1 cellular context compared by ENCODE assay signal in genomic region chr16:30615358-30616076, GRCh38.
TF ChIP-seq lines count a peak whose summit lies in the region.

No MANE protein-coding gene starts in this region.

TF ChIP-seq in HepG2, 621 proteins besides CTCF, POLR2A, EP300 and RAD21 (continued from another document and continues in another):
- TF ChIP-seq, protein P1, sequence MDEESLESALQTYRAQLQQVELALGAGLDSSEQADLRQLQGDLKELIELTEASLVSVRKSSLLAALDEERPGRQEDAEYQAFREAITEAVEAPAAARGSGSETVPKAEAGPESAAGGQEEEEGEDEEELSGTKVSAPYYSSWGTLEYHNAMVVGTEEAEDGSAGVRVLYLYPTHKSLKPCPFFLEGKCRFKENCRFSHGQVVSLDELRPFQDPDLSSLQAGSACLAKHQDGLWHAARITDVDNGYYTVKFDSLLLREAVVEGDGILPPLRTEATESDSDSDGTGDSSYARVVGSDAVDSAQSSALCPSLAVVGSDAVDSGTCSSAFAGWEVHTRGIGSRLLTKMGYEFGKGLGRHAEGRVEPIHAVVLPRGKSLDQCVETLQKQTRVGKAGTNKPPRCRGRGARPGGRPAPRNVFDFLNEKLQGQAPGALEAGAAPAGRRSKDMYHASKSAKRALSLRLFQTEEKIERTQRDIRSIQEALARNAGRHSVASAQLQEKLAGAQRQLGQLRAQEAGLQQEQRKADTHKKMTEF (CRISPR knock-in tag; IDR thresholded peaks at IDR 0.05), result peak; percentile 55; the same call in 1 of the 2 replicates
- no peak for TF ChIP-seq CBX2 (IDR thresholded peaks at IDR 0.05; ENCODE audit: low read depth, low read length)
- no peak for TF ChIP-seq CBX2 (CRISPR knock-in tag; IDR thresholded peaks at IDR 0.05; ENCODE audit: low read depth)
- peak; percentile 25; the same call in 1 of the 2 replicates for TF ChIP-seq ZNF772 (CRISPR knock-in tag; IDR thresholded peaks at IDR 0.05)
- TF ChIP-seq SP5 (CRISPR knock-in tag; IDR thresholded peaks at IDR 0.05; ENCODE audit: borderline replicate concordance, low read depth), result no peak
- no peak for TF ChIP-seq PHB2 (IDR thresholded peaks at IDR 0.05; ENCODE audit: partially characterized antibody)
- TF ChIP-seq ZNF839 (CRISPR knock-in tag; IDR thresholded peaks at IDR 0.05; ENCODE audit: borderline replicate concordance), result no peak
- no peak for TF ChIP-seq MAFF (IDR thresholded peaks at IDR 0.05; ENCODE audit: low read depth, low read length)
- no peak for TF ChIP-seq ZNF430 (CRISPR knock-in tag; IDR thresholded peaks at IDR 0.05)
- TF ChIP-seq FOXP1 (IDR thresholded peaks at IDR 0.05), result no peak
- no peak for TF ChIP-seq FOXP1 (CRISPR knock-in tag; IDR thresholded peaks at IDR 0.05)
- TF ChIP-seq ZNF256 (CRISPR knock-in tag; conservative IDR thresholded peaks at IDR 0.05), result no peak
- TF ChIP-seq ZNF362 (CRISPR knock-in tag; IDR thresholded peaks at IDR 0.05; ENCODE audit: borderline replicate concordance), result no peak; the same call in 1 of the 2 replicates
- TF ChIP-seq ZNF746 (CRISPR knock-in tag; IDR thresholded peaks at IDR 0.05), result no peak
- peak; percentile 47 for TF ChIP-seq GABPB1 (CRISPR knock-in tag; IDR thresholded peaks at IDR 0.05)
- TF ChIP-seq ZNF567 (CRISPR knock-in tag; IDR thresholded peaks at IDR 0.05; ENCODE audit: borderline replicate concordance), result no peak
- TF ChIP-seq ARNTL (CRISPR knock-in tag; IDR thresholded peaks at IDR 0.05), result no peak
- no peak for TF ChIP-seq FOXP4 (CRISPR knock-in tag; IDR thresholded peaks at IDR 0.05)
- TF ChIP-seq TMF1 (CRISPR knock-in tag; IDR thresholded peaks at IDR 0.05; ENCODE audit: low read depth), result no peak; the same call in 1 of the 2 replicates
- TF ChIP-seq FOXA3 (CRISPR knock-in tag; IDR thresholded peaks at IDR 0.05), result 0 out of 2 replicates have a peak, but pooled peaks have one; percentile 29
- TF ChIP-seq, protein P2, sequence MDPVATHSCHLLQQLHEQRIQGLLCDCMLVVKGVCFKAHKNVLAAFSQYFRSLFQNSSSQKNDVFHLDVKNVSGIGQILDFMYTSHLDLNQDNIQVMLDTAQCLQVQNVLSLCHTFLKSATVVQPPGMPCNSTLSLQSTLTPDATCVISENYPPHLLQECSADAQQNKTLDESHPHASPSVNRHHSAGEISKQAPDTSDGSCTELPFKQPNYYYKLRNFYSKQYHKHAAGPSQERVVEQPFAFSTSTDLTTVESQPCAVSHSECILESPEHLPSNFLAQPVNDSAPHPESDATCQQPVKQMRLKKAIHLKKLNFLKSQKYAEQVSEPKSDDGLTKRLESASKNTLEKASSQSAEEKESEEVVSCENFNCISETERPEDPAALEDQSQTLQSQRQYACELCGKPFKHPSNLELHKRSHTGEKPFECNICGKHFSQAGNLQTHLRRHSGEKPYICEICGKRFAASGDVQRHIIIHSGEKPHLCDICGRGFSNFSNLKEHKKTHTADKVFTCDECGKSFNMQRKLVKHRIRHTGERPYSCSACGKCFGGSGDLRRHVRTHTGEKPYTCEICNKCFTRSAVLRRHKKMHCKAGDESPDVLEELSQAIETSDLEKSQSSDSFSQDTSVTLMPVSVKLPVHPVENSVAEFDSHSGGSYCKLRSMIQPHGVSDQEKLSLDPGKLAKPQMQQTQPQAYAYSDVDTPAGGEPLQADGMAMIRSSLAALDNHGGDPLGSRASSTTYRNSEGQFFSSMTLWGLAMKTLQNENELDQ (CRISPR knock-in tag; IDR thresholded peaks at IDR 0.05; ENCODE audit: borderline replicate concordance), result peak; percentile 74; the same call in 1 of the 2 replicates
- no peak for TF ChIP-seq HMG20B (CRISPR knock-in tag; conservative IDR thresholded peaks at IDR 0.05)
- TF ChIP-seq DNMT1 (CRISPR knock-in tag; IDR thresholded peaks at IDR 0.05), result no peak; the same call in 1 of the 2 replicates
- TF ChIP-seq ZNF101 (CRISPR knock-in tag; IDR thresholded peaks at IDR 0.05; ENCODE audit: borderline replicate concordance, low read depth), result no peak
- TF ChIP-seq TBX2 (CRISPR knock-in tag; IDR thresholded peaks at IDR 0.05; ENCODE audit: borderline replicate concordance), result peak; percentile 54; the same call in 1 of the 2 replicates
- TF ChIP-seq ZNF441 (CRISPR knock-in tag; IDR thresholded peaks at IDR 0.05; ENCODE audit: borderline replicate concordance), result no peak
- TF ChIP-seq AKAP8 (CRISPR knock-in tag; IDR thresholded peaks at IDR 0.05), result no peak
- TF ChIP-seq GTF2F1 (IDR thresholded peaks at IDR 0.05; ENCODE audit: low read length), result no peak; the same call in 1 of the 2 replicates
- TF ChIP-seq, protein P3, sequence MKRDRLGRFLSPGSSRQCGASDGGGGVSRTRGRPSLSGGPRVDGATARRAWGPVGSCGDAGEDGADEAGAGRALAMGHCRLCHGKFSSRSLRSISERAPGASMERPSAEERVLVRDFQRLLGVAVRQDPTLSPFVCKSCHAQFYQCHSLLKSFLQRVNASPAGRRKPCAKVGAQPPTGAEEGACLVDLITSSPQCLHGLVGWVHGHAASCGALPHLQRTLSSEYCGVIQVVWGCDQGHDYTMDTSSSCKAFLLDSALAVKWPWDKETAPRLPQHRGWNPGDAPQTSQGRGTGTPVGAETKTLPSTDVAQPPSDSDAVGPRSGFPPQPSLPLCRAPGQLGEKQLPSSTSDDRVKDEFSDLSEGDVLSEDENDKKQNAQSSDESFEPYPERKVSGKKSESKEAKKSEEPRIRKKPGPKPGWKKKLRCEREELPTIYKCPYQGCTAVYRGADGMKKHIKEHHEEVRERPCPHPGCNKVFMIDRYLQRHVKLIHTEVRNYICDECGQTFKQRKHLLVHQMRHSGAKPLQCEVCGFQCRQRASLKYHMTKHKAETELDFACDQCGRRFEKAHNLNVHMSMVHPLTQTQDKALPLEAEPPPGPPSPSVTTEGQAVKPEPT (CRISPR knock-in tag; IDR thresholded peaks at IDR 0.05; ENCODE audit: low read depth), result no peak
- TF ChIP-seq FOSL1 (CRISPR knock-in tag; IDR thresholded peaks at IDR 0.05; ENCODE audit: borderline replicate concordance), result no peak
- peak; percentile 47 for TF ChIP-seq NFYC (CRISPR knock-in tag; IDR thresholded peaks at IDR 0.05)
- TF ChIP-seq BHLHE40 (IDR thresholded peaks at IDR 0.05; ENCODE audit: low read length), result 0 out of 2 replicates have a peak, but pooled peaks have one; percentile 26
- no peak for TF ChIP-seq RARG (CRISPR knock-in tag; IDR thresholded peaks at IDR 0.05; ENCODE audit: low read depth)
- TF ChIP-seq TOE1 (CRISPR knock-in tag; IDR thresholded peaks at IDR 0.05), result no peak
- TF ChIP-seq, protein P4, sequence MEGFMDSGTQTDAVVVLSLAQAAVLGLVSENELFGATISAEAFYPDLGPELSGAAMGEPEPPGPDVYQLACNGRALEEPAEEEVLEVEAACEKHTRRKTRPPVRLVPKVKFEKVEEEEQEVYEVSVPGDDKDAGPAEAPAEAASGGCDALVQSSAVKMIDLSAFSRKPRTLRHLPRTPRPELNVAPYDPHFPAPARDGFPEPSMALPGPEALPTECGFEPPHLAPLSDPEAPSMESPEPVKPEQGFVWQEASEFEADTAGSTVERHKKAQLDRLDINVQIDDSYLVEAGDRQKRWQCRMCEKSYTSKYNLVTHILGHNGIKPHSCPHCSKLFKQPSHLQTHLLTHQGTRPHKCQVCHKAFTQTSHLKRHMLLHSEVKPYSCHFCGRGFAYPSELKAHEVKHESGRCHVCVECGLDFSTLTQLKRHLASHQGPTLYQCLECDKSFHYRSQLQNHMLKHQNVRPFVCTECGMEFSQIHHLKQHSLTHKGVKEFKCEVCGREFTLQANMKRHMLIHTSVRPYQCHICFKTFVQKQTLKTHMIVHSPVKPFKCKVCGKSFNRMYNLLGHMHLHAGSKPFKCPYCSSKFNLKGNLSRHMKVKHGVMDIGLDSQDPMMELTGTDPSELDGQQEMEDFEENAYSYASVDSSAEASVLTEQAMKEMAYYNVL (CRISPR knock-in tag; IDR thresholded peaks at IDR 0.05; ENCODE audit: borderline replicate concordance), result no peak
- 0 out of 2 replicates have a peak, but pooled peaks have one; percentile 61 for TF ChIP-seq ZNF616 (CRISPR knock-in tag; IDR thresholded peaks at IDR 0.05; ENCODE audit: low read depth)
- no peak for TF ChIP-seq IRX3 (CRISPR knock-in tag; IDR thresholded peaks at IDR 0.05; ENCODE audit: borderline replicate concordance, low read depth)
- no peak for TF ChIP-seq ZNF124 (CRISPR knock-in tag; IDR thresholded peaks at IDR 0.05)
- TF ChIP-seq ZNF879 (CRISPR knock-in tag; IDR thresholded peaks at IDR 0.05), result no peak
- TF ChIP-seq ZNF318 (CRISPR knock-in tag; IDR thresholded peaks at IDR 0.05), result peak; percentile 53; the same call in 1 of the 2 replicates
- no peak for TF ChIP-seq IKZF1 (IDR thresholded peaks at IDR 0.05)
- TF ChIP-seq, protein P5, sequence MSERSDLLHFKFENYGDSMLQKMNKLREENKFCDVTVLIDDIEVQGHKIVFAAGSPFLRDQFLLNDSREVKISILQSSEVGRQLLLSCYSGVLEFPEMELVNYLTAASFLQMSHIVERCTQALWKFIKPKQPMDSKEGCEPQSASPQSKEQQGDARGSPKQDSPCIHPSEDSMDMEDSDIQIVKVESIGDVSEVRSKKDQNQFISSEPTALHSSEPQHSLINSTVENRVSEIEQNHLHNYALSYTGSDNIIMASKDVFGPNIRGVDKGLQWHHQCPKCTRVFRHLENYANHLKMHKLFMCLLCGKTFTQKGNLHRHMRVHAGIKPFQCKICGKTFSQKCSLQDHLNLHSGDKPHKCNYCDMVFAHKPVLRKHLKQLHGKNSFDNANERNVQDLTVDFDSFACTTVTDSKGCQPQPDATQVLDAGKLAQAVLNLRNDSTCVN (CRISPR knock-in tag; IDR thresholded peaks at IDR 0.05; ENCODE audit: borderline replicate concordance), result peak; percentile 45; the same call in 1 of the 2 replicates
